In the genomic region with DNA sequence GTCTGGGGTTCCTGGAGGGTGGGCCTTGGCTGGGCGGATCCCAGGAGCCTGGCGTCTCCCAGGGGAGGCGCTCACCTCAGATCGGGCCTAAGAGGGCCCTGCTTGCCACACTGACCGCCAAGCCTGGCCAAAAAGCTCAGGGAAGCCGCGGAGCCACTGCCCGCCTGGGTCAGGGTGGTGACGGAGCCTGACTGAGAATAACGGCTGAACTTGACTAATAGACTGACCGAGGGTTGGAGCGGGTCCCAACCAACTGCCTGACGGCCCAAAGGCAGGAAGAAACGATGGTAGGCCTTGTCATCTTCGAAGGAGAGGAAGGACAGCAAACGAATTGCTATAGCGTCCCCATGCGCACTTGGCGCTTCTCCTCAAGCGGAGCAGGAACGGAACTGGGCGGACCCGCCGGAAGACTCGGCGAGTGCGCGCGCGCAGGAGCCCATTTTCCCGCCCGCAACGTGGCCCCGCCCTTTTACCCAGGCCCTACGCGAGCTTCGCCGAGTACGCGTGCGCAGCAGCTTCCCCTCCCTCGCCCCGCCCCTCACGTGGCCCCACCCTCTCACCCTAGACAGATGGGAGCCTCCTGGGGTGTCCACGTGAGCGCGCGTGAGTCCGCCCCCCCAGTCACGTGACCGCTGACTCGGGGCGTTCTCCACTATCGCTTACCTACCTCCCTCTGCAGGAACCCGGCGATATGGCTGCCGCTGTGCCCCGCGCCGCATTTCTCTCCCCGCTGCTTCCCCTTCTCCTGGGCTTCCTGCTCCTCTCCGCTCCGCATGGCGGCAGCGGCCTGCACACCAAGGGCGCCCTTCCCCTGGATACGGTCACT, we compare ENCODE assay signal across 1 cellular context.
TF ChIP-seq lines count a peak whose summit lies in the region.

TSS of gene ERP29 (plus strand) at position 652 of the 826 bp plus-strand sequence. CDS start at position 692, 40 bp downstream.
TSS of gene TMEM116 (minus strand) at position 391 of the 826 bp plus-strand sequence. CDS start 7,895 bp downstream, outside the sequence.

TF ChIP-seq in GM12878, 131 proteins besides CTCF, POLR2A, EP300 and RAD21 (continued from another document and continues in another):
- TF ChIP-seq, protein P1, sequence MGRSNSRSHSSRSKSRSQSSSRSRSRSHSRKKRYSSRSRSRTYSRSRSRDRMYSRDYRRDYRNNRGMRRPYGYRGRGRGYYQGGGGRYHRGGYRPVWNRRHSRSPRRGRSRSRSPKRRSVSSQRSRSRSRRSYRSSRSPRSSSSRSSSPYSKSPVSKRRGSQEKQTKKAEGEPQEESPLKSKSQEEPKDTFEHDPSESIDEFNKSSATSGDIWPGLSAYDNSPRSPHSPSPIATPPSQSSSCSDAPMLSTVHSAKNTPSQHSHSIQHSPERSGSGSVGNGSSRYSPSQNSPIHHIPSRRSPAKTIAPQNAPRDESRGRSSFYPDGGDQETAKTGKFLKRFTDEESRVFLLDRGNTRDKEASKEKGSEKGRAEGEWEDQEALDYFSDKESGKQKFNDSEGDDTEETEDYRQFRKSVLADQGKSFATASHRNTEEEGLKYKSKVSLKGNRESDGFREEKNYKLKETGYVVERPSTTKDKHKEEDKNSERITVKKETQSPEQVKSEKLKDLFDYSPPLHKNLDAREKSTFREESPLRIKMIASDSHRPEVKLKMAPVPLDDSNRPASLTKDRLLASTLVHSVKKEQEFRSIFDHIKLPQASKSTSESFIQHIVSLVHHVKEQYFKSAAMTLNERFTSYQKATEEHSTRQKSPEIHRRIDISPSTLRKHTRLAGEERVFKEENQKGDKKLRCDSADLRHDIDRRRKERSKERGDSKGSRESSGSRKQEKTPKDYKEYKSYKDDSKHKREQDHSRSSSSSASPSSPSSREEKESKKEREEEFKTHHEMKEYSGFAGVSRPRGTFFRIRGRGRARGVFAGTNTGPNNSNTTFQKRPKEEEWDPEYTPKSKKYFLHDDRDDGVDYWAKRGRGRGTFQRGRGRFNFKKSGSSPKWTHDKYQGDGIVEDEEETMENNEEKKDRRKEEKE (IDR thresholded peaks at IDR 0.05): no peak
- peak; percentile 34; the same call in 1 of the 2 replicates for TF ChIP-seq BACH1 (IDR thresholded peaks at IDR 0.05; ENCODE audit: borderline replicate concordance)
- peak; percentile 25; the same call in 1 of the 2 replicates for TF ChIP-seq MXI1 (IDR thresholded peaks at IDR 0.05; ENCODE audit: low read depth, low read length)
- TF ChIP-seq ZBTB4 (CRISPR knock-in tag; IDR thresholded peaks at IDR 0.05): peak; percentile 91
- no peak for TF ChIP-seq IRF5 (IDR thresholded peaks at IDR 0.05; ENCODE audit: borderline replicate concordance)
- peak; percentile 94 for TF ChIP-seq POLR2AphosphoS2 (IDR thresholded peaks at IDR 0.05; ENCODE audit: low read depth, low read length)
- no peak for TF ChIP-seq PKNOX1 (IDR thresholded peaks at IDR 0.05)
- peak; percentile 97 for TF ChIP-seq USF1 (IDR thresholded peaks at IDR 0.05; ENCODE audit: borderline replicate concordance, extremely low read length, insufficient read depth, low read depth, low read length)
- no peak for TF ChIP-seq NFXL1 (IDR thresholded peaks at IDR 0.05; ENCODE audit: borderline replicate concordance)
- no peak for TF ChIP-seq ZNF384 (IDR thresholded peaks at IDR 0.05; ENCODE audit: borderline replicate concordance, low read depth, low read length)
- TF ChIP-seq MYB (IDR thresholded peaks at IDR 0.05; ENCODE audit: borderline replicate concordance, low read depth, low read length): no peak
- peak; percentile 63 for TF ChIP-seq RELA (IDR thresholded peaks at IDR 0.05; ENCODE audit: borderline replicate concordance, partially characterized antibody)
- TF ChIP-seq ZBTB33 (IDR thresholded peaks at IDR 0.05): no peak
- 0 out of 2 replicates have a peak, but pooled peaks have one; percentile 16 for TF ChIP-seq SIN3A (IDR thresholded peaks at IDR 0.05; ENCODE audit: low read depth, low read length)
- TF ChIP-seq, protein P2, sequence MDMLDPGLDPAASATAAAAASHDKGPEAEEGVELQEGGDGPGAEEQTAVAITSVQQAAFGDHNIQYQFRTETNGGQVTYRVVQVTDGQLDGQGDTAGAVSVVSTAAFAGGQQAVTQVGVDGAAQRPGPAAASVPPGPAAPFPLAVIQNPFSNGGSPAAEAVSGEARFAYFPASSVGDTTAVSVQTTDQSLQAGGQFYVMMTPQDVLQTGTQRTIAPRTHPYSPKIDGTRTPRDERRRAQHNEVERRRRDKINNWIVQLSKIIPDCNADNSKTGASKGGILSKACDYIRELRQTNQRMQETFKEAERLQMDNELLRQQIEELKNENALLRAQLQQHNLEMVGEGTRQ (IDR thresholded peaks at IDR 0.05; ENCODE audit: borderline replicate concordance, low read depth, low read length): peak; percentile 98
- TF ChIP-seq SMC3 (IDR thresholded peaks at IDR 0.05; ENCODE audit: borderline replicate concordance, low read length): peak; percentile 39; the same call in 1 of the 2 replicates
- TF ChIP-seq SIX5 (IDR thresholded peaks at IDR 0.05; ENCODE audit: low read depth, low read length, severe bottlenecking): peak; percentile 12
- TF ChIP-seq ZNF687 (IDR thresholded peaks at IDR 0.05): peak; percentile 96
- TF ChIP-seq MYC (IDR thresholded peaks at IDR 0.05; ENCODE audit: insufficient read depth, insufficient read length, insufficient replicate concordance, low read length, severe bottlenecking): no peak
- TF ChIP-seq NKRF (conservative IDR thresholded peaks at IDR 0.05): peak; percentile 32
- TF ChIP-seq GATAD2B (conservative IDR thresholded peaks at IDR 0.05; ENCODE audit: low read depth): peak; percentile 28; the same call in 1 of the 2 replicates
- TF ChIP-seq CHD4 (IDR thresholded peaks at IDR 0.05): no peak
- TF ChIP-seq TCF3 (IDR thresholded peaks at IDR 0.05; ENCODE audit: borderline replicate concordance, insufficient read depth, low read depth, low read length): 0 out of 2 replicates have a peak, but pooled peaks have one; percentile 47
- TF ChIP-seq SUZ12 (IDR thresholded peaks at IDR 0.05; ENCODE audit: unreplicated experiment): no peak
- no peak for TF ChIP-seq ETV6 (conservative IDR thresholded peaks at IDR 0.05 in 1 of 2, IDR thresholded peaks at IDR 0.05 in 1 of 2; ENCODE audit: borderline replicate concordance in 1 of 2, low read depth in 1 of 2)
- TF ChIP-seq ESRRA (IDR thresholded peaks at IDR 0.05; ENCODE audit: low read length): no peak
- TF ChIP-seq BCL11A (IDR thresholded peaks at IDR 0.05; ENCODE audit: low read depth, low read length): no peak
- TF ChIP-seq, protein P3, sequence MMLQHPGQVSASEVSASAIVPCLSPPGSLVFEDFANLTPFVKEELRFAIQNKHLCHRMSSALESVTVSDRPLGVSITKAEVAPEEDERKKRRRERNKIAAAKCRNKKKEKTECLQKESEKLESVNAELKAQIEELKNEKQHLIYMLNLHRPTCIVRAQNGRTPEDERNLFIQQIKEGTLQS (IDR thresholded peaks at IDR 0.05; ENCODE audit: borderline replicate concordance, extremely low read depth, low read depth, low read length): peak; percentile 97
- no peak for TF ChIP-seq ASH2L (IDR thresholded peaks at IDR 0.05; ENCODE audit: borderline replicate concordance, low read depth)
- TF ChIP-seq NFYA (IDR thresholded peaks at IDR 0.05; ENCODE audit: borderline replicate concordance, low read depth, low read length): no peak
- no peak for TF ChIP-seq MTA2 (IDR thresholded peaks at IDR 0.05; ENCODE audit: low read depth)
